In genomic region chr15:88834211-88834812, GRCh38 we compare ENCODE assay signal across 8 cellular contexts. TPM values are rescaled to one million over a fixed set of nuclear protein-coding genes. Genes with fewer than 3 reads are reported as not detected.
DNase-seq lines count a peak whose midpoint lies in the region; ATAC-seq and TF ChIP-seq lines count a peak whose summit lies in the region.

No MANE protein-coding gene starts in this region.

- no peaks in the 10 kb centered on the region for H4K20me1 ChIP-seq in OCI-LY3 (ENCODE audit: insufficient read depth, low read length)

- peaks cover 0 to 2% (median 0%) of the 10 kb centered on the region in 5 experiments for H3K9me3 Mint-ChIP-seq in brain

- no peak for ATAC-seq in HG03460 (IDR thresholded peaks at IDR 0.05; ENCODE audit: unreplicated experiment)
- ATAC-seq in HG02938 (IDR thresholded peaks at IDR 0.05; ENCODE audit: unreplicated experiment), result no peak

- DNase-seq in GM03348 (ENCODE audit: low spot score) (peak; percentile 44), inferior parietal cortex (ENCODE audit: extremely low spot score) (peak; percentile 40), COR-L47 (lab: John Stamatoyannopoulos, UW) (no peak)
- DNase-seq in stimulated activated CD8-positive, alpha-beta memory T cell treated with anti-CD3 and anti-CD28 coated beads, Interleukin-15, amount 100 ng/mL, for 24 hours (ENCODE audit: low read depth), result peak; percentile 3

- peak overlapping the region in 1 of 5 experiments; percentile 9 for H3K27ac Mint-ChIP-seq in brain

- H3K79me2 ChIP-seq in OCI-LY3 (ENCODE audit: low read length), result no peaks in the 10 kb centered on the region

- peak; percentile 96 for TF ChIP-seq CTCF in OCI-LY3 (IDR thresholded peaks at IDR 0.05; ENCODE audit: low read depth, low read length)
- peak; percentile 76 to 87 for TF ChIP-seq CTCF in brain (conservative IDR thresholded peaks at IDR 0.05)

- no peaks in the 10 kb centered on the region for H3K4me1 Mint-ChIP-seq in brain

- H3K4me3 Mint-ChIP-seq in brain, result no peak overlapping the region

- H3K9me3 ChIP-seq in OCI-LY3 (ENCODE audit: insufficient read depth, low read length), result no peaks in the 10 kb centered on the region

- H2AFZ ChIP-seq in OCI-LY3 (ENCODE audit: low read depth, low read length), result peak overlapping the region; percentile 78; the same call in 1 of the 2 replicates

- H3K4me2 ChIP-seq in OCI-LY3 (ENCODE audit: low read length), result peak overlapping the region; percentile 66

- no peaks in the 10 kb centered on the region for H3K36me3 Mint-ChIP-seq in brain

- H3K27ac ChIP-seq in OCI-LY3 (ENCODE audit: low read length), result no peak overlapping the region

- H3K36me3 ChIP-seq in OCI-LY3 (replicated peaks; ENCODE audit: low read depth, low read length), result no peaks in the 10 kb centered on the region

- H3K4me1 ChIP-seq in OCI-LY3 (ENCODE audit: low read length), result peaks cover 3% of the 10 kb centered on the region; the same call in 1 of the 2 replicates

- H3K27me3 Mint-ChIP-seq in brain, result peaks cover 7% of the 10 kb centered on the region

- H3K9ac ChIP-seq in OCI-LY3 (ENCODE audit: low read length), result no peak overlapping the region

- no peaks in the 10 kb centered on the region for H3K27me3 ChIP-seq in OCI-LY3 (ENCODE audit: low read depth, low read length)

- peak overlapping the region; percentile 53 for H3K4me3 ChIP-seq in OCI-LY3 (ENCODE audit: low read length)

RNA-seq across cellular contexts. Expression of gene ACAN, which starts 31.1 kb away (rescaled TPM):
- 0.53 TPM for polyA plus RNA-seq in brain (ENCODE audit: insufficient read depth, low read depth, low replicate concordance)
